2 cellular contexts compared by ENCODE assay signal in genomic region chr11:2927851-2928604, GRCh38.
A peak's percentile ranks its signal among the peaks of the same experiment; 100 is the strongest.
TF ChIP-seq lines count a peak whose summit lies in the region.

No MANE protein-coding gene starts in this region.

TF ChIP-seq in A549, 52 proteins besides CTCF, POLR2A, EP300 and RAD21:
- TF ChIP-seq MAFK (IDR thresholded peaks at IDR 0.05; ENCODE audit: partially characterized antibody) (no peak), USF2 (IDR thresholded peaks at IDR 0.05) (no peak), POLR2AphosphoS2 (conservative IDR thresholded peaks at IDR 0.05; ENCODE audit: low read length) (no peak), MAZ (IDR thresholded peaks at IDR 0.05; ENCODE audit: borderline replicate concordance, low read depth, low read length) (no peak), PHF8 (IDR thresholded peaks at IDR 0.05; ENCODE audit: borderline replicate concordance, low read depth) (no peak), KDM5A (IDR thresholded peaks at IDR 0.05) (no peak), CHD2 (IDR thresholded peaks at IDR 0.05; ENCODE audit: low read length, partially characterized antibody) (no peak)
TF ChIP-seq in A549: peak in this region for 0.

TF ChIP-seq in K562, 482 proteins besides CTCF, POLR2A, EP300 and RAD21:
- TF ChIP-seq, protein P1, sequence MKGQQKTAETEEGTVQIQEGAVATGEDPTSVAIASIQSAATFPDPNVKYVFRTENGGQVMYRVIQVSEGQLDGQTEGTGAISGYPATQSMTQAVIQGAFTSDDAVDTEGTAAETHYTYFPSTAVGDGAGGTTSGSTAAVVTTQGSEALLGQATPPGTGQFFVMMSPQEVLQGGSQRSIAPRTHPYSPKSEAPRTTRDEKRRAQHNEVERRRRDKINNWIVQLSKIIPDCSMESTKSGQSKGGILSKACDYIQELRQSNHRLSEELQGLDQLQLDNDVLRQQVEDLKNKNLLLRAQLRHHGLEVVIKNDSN (CRISPR knock-in tag; IDR thresholded peaks at IDR 0.05): 0 out of 2 replicates have a peak, but pooled peaks have one; percentile 6
- no peak for TF ChIP-seq SRSF1 (IDR thresholded peaks at IDR 0.05; ENCODE audit: low read depth, low read length)
- 0 out of 2 replicates have a peak, but pooled peaks have one; percentile 9 for TF ChIP-seq TFAP4 (CRISPR knock-in tag; IDR thresholded peaks at IDR 0.05; ENCODE audit: borderline replicate concordance)
- peak; percentile 67 for TF ChIP-seq POLR2G (IDR thresholded peaks at IDR 0.05; ENCODE audit: low read depth, low read length)
- TF ChIP-seq STAG1 (CRISPR knock-in tag; IDR thresholded peaks at IDR 0.05; ENCODE audit: borderline replicate concordance): peak; percentile 18; the same call in 1 of the 2 replicates
- TF ChIP-seq RBFOX2 (IDR thresholded peaks at IDR 0.05; ENCODE audit: low read depth, low read length): peak; percentile 67
- TF ChIP-seq KDM5B (IDR thresholded peaks at IDR 0.05; ENCODE audit: insufficient replicate concordance, low read depth, low read length): peak; percentile 37
- no peak for TF ChIP-seq ZNF140 (CRISPR knock-in tag; IDR thresholded peaks at IDR 0.05)
- peak; percentile 50 for TF ChIP-seq FIP1L1 (IDR thresholded peaks at IDR 0.05; ENCODE audit: low read depth, low read length, poor library complexity, severe bottlenecking)
